ENCODE assay signal across 19 cellular contexts in genomic region chr7:81743201-81743600, GRCh38. TPM values are rescaled to one million over a fixed set of nuclear protein-coding genes. Genes with fewer than 3 reads are reported as not detected.
DNase-seq lines count a peak whose midpoint lies in the region; TF ChIP-seq lines count a peak whose summit lies in the region.
"Had no signal": no experiment of that assay in that cellular context is flagged by ENCODE, and none has a peak within 500 bp of the region (broad histone marks: within the 10 kb centered on the region; RNA-seq: fewer than 3 reads in every experiment).

No MANE protein-coding gene starts in this region.

- H3K4ac ChIP-seq in mesenchymal stem cell (ENCODE audit: low read depth in 1 of 2, low read length in 2 of 2): no peak overlapping the region

- H3K9me3 Mint-ChIP-seq in osteocyte (ENCODE audit: unreplicated experiment): no peaks in the 10 kb centered on the region
- H3K9me3 Mint-ChIP-seq: GM23338, HFFc6 had no signal

- peak; percentile 7 for DNase-seq in NCI-H748 (lab: John Stamatoyannopoulos, UW; ENCODE audit: unreplicated experiment)
- DNase-seq in NCI-H748 treated with DMSO at 0.1 percent for 48 hours (lab: John Stamatoyannopoulos, UW): no peak
- peak; percentile 66 for DNase-seq in SW480 (ENCODE audit: low spot score)
- no peak for DNase-seq in mesenchymal stem cell
- no peak for DNase-seq in osteocyte (ENCODE audit: extremely low spot score, unreplicated experiment)
- no peak for DNase-seq in stimulated activated CD4-positive, alpha-beta T cell treated with anti-CD3 and anti-CD28 coated beads, Interleukin-4, amount 100 ng/mL, for 24 hours
- no peak for DNase-seq in DMS114 treated with DMSO at 0.1 percent for 48 hours (lab: John Stamatoyannopoulos, UW; ENCODE audit: unreplicated experiment)
- no peak for DNase-seq in SHP77 treated with DMSO at 0.1 percent for 48 hours (lab: John Stamatoyannopoulos, UW)
- DNase-seq: 8988T; C1 segment of cervical spinal cord; Calu3; CD4-positive, alpha-beta memory T cell; COR-L47; DMS153; DND-41; HFFc6 had no signal

- H3K27me3 ChIP-seq in mesenchymal stem cell (ENCODE audit: control insufficient read depth in 1 of 2, insufficient read depth in 1 of 2, low read length in 2 of 2): no peaks in the 10 kb centered on the region

- no peak overlapping the region for H2BK15ac ChIP-seq in mesenchymal stem cell (ENCODE audit: low read depth, poor library complexity, severe bottlenecking)

- H2BK5ac ChIP-seq in mesenchymal stem cell (ENCODE audit: low read depth, low read length, poor library complexity, severe bottlenecking): no peak overlapping the region

- peaks cover 4% of the 10 kb centered on the region for H3K4me1 Mint-ChIP-seq in osteocyte (ENCODE audit: unreplicated experiment)
- H3K4me1 Mint-ChIP-seq: CD4-positive, alpha-beta memory T cell had no signal

- H3K4me1 ChIP-seq in mesenchymal stem cell (ENCODE audit: control insufficient read depth, insufficient read depth, low read depth, low read length): no peaks in the 10 kb centered on the region
- H3K4me1 ChIP-seq: A549, HAP-1 had no signal

- H3K23ac ChIP-seq in mesenchymal stem cell (ENCODE audit: low read length in 2 of 2): no peak overlapping the region

- H2AFZ ChIP-seq in mesenchymal stem cell (ENCODE audit: low read depth, low read length): no peak overlapping the region
- H2AFZ ChIP-seq: GM23338 had no signal

- peaks cover 6% of the 10 kb centered on the region for H3K9me3 ChIP-seq in mesenchymal stem cell (ENCODE audit: control insufficient read depth, low read length)
- H3K9me3 ChIP-seq: A549, HAP-1 had no signal

- no peak overlapping the region for H3K27ac ChIP-seq in mesenchymal stem cell (ENCODE audit: low read length, poor library complexity, severe bottlenecking)
- H3K27ac ChIP-seq: A549 had no signal

- H4K8ac ChIP-seq in mesenchymal stem cell (ENCODE audit: low read length): peak overlapping the region; percentile 47

- no peak overlapping the region for H3K4me2 ChIP-seq in mesenchymal stem cell (ENCODE audit: low read length, poor library complexity, severe bottlenecking)
- H3K4me2 ChIP-seq: A549, GM23338 had no signal

- H2BK12ac ChIP-seq in mesenchymal stem cell (ENCODE audit: low read length in 2 of 2): no peak overlapping the region

- no peak overlapping the region for H3K4me3 Mint-ChIP-seq in osteocyte (ENCODE audit: unreplicated experiment)
- H3K4me3 Mint-ChIP-seq: CD4-positive, alpha-beta memory T cell; GM23338; HFFc6 had no signal

- no peak overlapping the region for H3K14ac ChIP-seq in mesenchymal stem cell (ENCODE audit: low read length in 2 of 2)

- no peak overlapping the region for H2BK120ac ChIP-seq in mesenchymal stem cell (ENCODE audit: low read depth, low read length)

- no peaks in the 10 kb centered on the region for H3K79me1 ChIP-seq in mesenchymal stem cell (replicated peaks; ENCODE audit: low read length, poor library complexity, severe bottlenecking)

- H3K27ac Mint-ChIP-seq in osteocyte (ENCODE audit: unreplicated experiment): peak overlapping the region; percentile 48
- H3K27ac Mint-ChIP-seq: CD4-positive, alpha-beta memory T cell; GM23338; HFFc6 had no signal

- H3K18ac ChIP-seq in mesenchymal stem cell (ENCODE audit: low read depth in 1 of 2, low read length in 2 of 2): peak overlapping the region in 1 of 2 experiments; percentile 22

- H3K36me3 ChIP-seq in mesenchymal stem cell (ENCODE audit: control insufficient read depth in 1 of 2, insufficient read depth in 2 of 2, low read depth in 1 of 2, low read length in 2 of 2): peaks cover 0 to 83% of the 10 kb centered on the region in 2 experiments
- H3K36me3 ChIP-seq: HAP-1 had no signal

- H3K9ac ChIP-seq in mesenchymal stem cell (ENCODE audit: low read length): no peak overlapping the region

- no peaks in the 10 kb centered on the region for H3K27me3 Mint-ChIP-seq in osteocyte (ENCODE audit: unreplicated experiment)
- H3K27me3 Mint-ChIP-seq: CD4-positive, alpha-beta memory T cell had no signal

- peaks cover 53% of the 10 kb centered on the region for H3K36me3 Mint-ChIP-seq in osteocyte (ENCODE audit: unreplicated experiment)
- H3K36me3 Mint-ChIP-seq: CD4-positive, alpha-beta memory T cell had no signal

- H4K91ac ChIP-seq in mesenchymal stem cell (ENCODE audit: low read length): no peak overlapping the region

- no peak overlapping the region for H2AK5ac ChIP-seq in mesenchymal stem cell (ENCODE audit: low read length, severe bottlenecking)

- WGBS in mesenchymal stem cell: 38% methylated on average over 9 of the region's 9 CpGs

- TF ChIP-seq CTCF in osteocyte (IDR thresholded peaks at IDR 0.05): no peak

- no peak overlapping the region for H3K4me3 ChIP-seq in mesenchymal stem cell (ENCODE audit: insufficient read depth in 1 of 2, low read depth in 1 of 2, low read length in 2 of 2)
- H3K4me3 ChIP-seq: A549, GM23338, HAP-1 had no signal

RNA-seq across cellular contexts. Expression of gene HGF, which starts 26.6 kb away (rescaled TPM):
- 103 TPM for polyA plus RNA-seq in mesenchymal stem cell (2013, experiment 1 of 2)
- 107 TPM for polyA plus RNA-seq in mesenchymal stem cell (2013, experiment 2 of 2)
- total RNA-seq in osteocyte: 13.9 and 16.0 TPM in 2 replicates
- total RNA-seq: Calu3; CD4-positive, alpha-beta memory T cell had no signal
- polyA plus RNA-seq: CD4-positive, alpha-beta memory T cell had no signal

Comparison
In these comparisons a context has a peak if more than half of its experiments do, and no peak if none do; other contexts are left out.
1. DNase-seq: peak in NCI-H748 (single experiment) and SW480 (single experiment); none in NCI-H748 treated with DMSO at 0.1 percent for 48 hours (single experiment), mesenchymal stem cell (single experiment), osteocyte (single experiment), stimulated activated CD4-positive, alpha-beta T cell treated with anti-CD3 and anti-CD28 coated beads, Interleukin-4, amount 100 ng/mL, for 24 hours (single experiment), DMS114 treated with DMSO at 0.1 percent for 48 hours (single experiment) and SHP77 treated with DMSO at 0.1 percent for 48 hours (single experiment).